3 cellular contexts compared by ENCODE assay signal in genomic region chr5:59479084-59479483, GRCh38.
TF ChIP-seq lines count a peak whose summit lies in the region.

No MANE protein-coding gene starts in this region.

TF ChIP-seq in A549, 52 proteins besides CTCF, POLR2A, EP300 and RAD21 (continued from another document):
- TF ChIP-seq ZFP36 (IDR thresholded peaks at IDR 0.05; ENCODE audit: borderline replicate concordance, partially characterized antibody) (no peak), HEYL (CRISPR knock-in tag; IDR thresholded peaks at IDR 0.05) (no peak), EHF (CRISPR knock-in tag; IDR thresholded peaks at IDR 0.05) (no peak), RFX5 (IDR thresholded peaks at IDR 0.05) (no peak), TFCP2L1 (CRISPR knock-in tag; IDR thresholded peaks at IDR 0.05) (no peak), HDAC2 (IDR thresholded peaks at IDR 0.05) (no peak), CHD2 (IDR thresholded peaks at IDR 0.05; ENCODE audit: low read length, partially characterized antibody) (no peak), FOSB (CRISPR knock-in tag; IDR thresholded peaks at IDR 0.05) (no peak), SREBF2 (IDR thresholded peaks at IDR 0.05) (no peak), CEBPB (IDR thresholded peaks at IDR 0.05) (no peak), MAFK (IDR thresholded peaks at IDR 0.05; ENCODE audit: partially characterized antibody) (no peak)
- TF ChIP-seq, protein P1, sequence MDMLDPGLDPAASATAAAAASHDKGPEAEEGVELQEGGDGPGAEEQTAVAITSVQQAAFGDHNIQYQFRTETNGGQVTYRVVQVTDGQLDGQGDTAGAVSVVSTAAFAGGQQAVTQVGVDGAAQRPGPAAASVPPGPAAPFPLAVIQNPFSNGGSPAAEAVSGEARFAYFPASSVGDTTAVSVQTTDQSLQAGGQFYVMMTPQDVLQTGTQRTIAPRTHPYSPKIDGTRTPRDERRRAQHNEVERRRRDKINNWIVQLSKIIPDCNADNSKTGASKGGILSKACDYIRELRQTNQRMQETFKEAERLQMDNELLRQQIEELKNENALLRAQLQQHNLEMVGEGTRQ (IDR thresholded peaks at IDR 0.05), result no peak

TF ChIP-seq in H1, 55 proteins besides CTCF, POLR2A, EP300 and RAD21 (continued from another document):
- TF ChIP-seq E2F6 (IDR thresholded peaks at IDR 0.05), result no peak
- no peak for TF ChIP-seq CTBP2 (IDR thresholded peaks at IDR 0.05; ENCODE audit: borderline replicate concordance, insufficient read depth, insufficient read length, low read length)
- TF ChIP-seq CHD2 (IDR thresholded peaks at IDR 0.05; ENCODE audit: low read length), result no peak
- TF ChIP-seq CBX5 (IDR thresholded peaks at IDR 0.05; ENCODE audit: low read depth, low read length), result no peak
- TF ChIP-seq SP1 (IDR thresholded peaks at IDR 0.05; ENCODE audit: low read depth, low read length), result no peak
- no peak for TF ChIP-seq HDAC2 (IDR thresholded peaks at IDR 0.05; ENCODE audit: borderline replicate concordance in 1 of 2, low read depth in 2 of 2, low read length in 2 of 2)
- no peak for TF ChIP-seq CHD1 (IDR thresholded peaks at IDR 0.05; ENCODE audit: low read depth, low read length)
- no peak for TF ChIP-seq SAP30 (IDR thresholded peaks at IDR 0.05; ENCODE audit: insufficient read depth, insufficient replicate concordance, low read length)
- TF ChIP-seq POU5F1 (IDR thresholded peaks at IDR 0.05; ENCODE audit: low read depth, low read length), result no peak
- TF ChIP-seq EGR1 (IDR thresholded peaks at IDR 0.05; ENCODE audit: borderline replicate concordance, low read depth, low read length), result no peak

TF ChIP-seq in SK-N-SH treated with all-trans-retinoic acid at 6 μM for 48 hours, 23 proteins besides CTCF, POLR2A, EP300 and RAD21 (continued from another document):
- TF ChIP-seq CREB5 (CRISPR knock-in tag; IDR thresholded peaks at IDR 0.05; ENCODE audit: low read depth) (no peak), ZNF70 (CRISPR knock-in tag; IDR thresholded peaks at IDR 0.05) (no peak), ISL1 (CRISPR knock-in tag; IDR thresholded peaks at IDR 0.05) (no peak), TOX (CRISPR knock-in tag; IDR thresholded peaks at IDR 0.05; ENCODE audit: borderline replicate concordance) (no peak), SNAI2 (CRISPR knock-in tag; IDR thresholded peaks at IDR 0.05) (no peak), TCF4 (CRISPR knock-in tag; IDR thresholded peaks at IDR 0.05; ENCODE audit: borderline replicate concordance) (no peak), ZFP3 (CRISPR knock-in tag; IDR thresholded peaks at IDR 0.05) (no peak)
